In the genomic region with DNA sequence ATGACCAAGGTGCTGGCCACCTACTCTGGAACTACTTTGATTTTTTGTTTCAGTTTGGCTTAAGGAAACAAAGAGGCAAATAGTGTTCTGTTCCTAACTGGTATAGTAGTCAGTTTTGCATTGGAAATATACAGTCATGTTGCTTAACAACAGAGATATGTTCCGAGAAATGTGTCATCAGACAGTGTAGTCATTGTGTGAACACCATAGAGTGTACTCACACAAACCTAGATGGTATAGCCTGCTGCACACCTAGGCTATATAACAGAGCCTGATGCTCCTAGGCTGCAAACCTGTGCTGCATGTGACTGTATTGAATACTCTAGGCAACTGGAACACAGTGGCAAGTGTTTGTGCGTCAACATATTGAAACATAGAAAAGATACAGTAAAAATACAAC, we compare ENCODE assay signal across 9 cellular contexts.
A peak's percentile ranks its signal among the peaks of the same experiment; 100 is the strongest.
DNase-seq lines count a peak whose midpoint lies in the region; ATAC-seq and TF ChIP-seq lines count a peak whose summit lies in the region.
"Had no signal": no experiment of that assay in that cellular context is flagged by ENCODE, and none has a peak within 500 bp of the region (broad histone marks: within the 10 kb centered on the region; RNA-seq: fewer than 3 reads in every experiment).

No MANE protein-coding gene starts in this region.

- BruUV-seq in MCF 10A (replicated peaks; lab: Mats Ljungman, UMichigan), result no TSS peak

- no peaks in the 10 kb centered on the region for H3K27me3 Mint-ChIP-seq in MCF 10A (ENCODE audit: insufficient read depth, unreplicated experiment)
- H3K27me3 Mint-ChIP-seq in activated naive CD8-positive, alpha-beta T cell treated with anti-CD3 and anti-CD28 coated beads, Interleukin-2, amount 10 ng/mL, durations not matched to agents 7 days and 5 days, result no peaks in the 10 kb centered on the region

- H3K36me3 ChIP-seq in breast epithelium, result no peaks in the 10 kb centered on the region

- TF ChIP-seq POLR2A in breast epithelium (IDR thresholded peaks at IDR 0.05) (no peak), GM18505 (IDR thresholded peaks at IDR 0.05; ENCODE audit: borderline replicate concordance, extremely low read depth, insufficient read depth, insufficient read length) (no peak)

- DNase-seq in MCF 10A (ENCODE audit: unreplicated experiment), result peak; percentile 44
- DNase-seq in breast epithelium (ENCODE audit: low spot score in 2 of 2), result no peak
- no peak for DNase-seq in activated naive CD8-positive, alpha-beta T cell treated with anti-CD3 and anti-CD28 coated beads, Interleukin-2, amount 10 ng/mL, durations not matched to agents 7 days and 5 days
- DNase-seq in stimulated activated effector memory CD8-positive, alpha-beta T cell treated with anti-CD3 and anti-CD28 coated beads, Interleukin-12 subunit alpha, Interleukin-12 subunit beta, amount 100 ng/mL, for 72 hours (ENCODE audit: low spot score in 2 of 2), result peak; percentile 12 to 60
- DNase-seq in NCI-H2081 (lab: John Stamatoyannopoulos, UW), result no peak
- DNase-seq in NCI-H1092 (lab: John Stamatoyannopoulos, UW), result no peak
- DNase-seq: testis had no signal

- intact Hi-C loops in MCF 10A (cut with micrococcal nuclease) (no loop called here), breast epithelium (cut with DNase I; ENCODE audit: low total_unique reads) (no loop called here)

- no peaks in the 10 kb centered on the region for H3K9me3 ChIP-seq in breast epithelium
- H3K9me3 ChIP-seq: testis had no signal

- POLR2A ChIA-PET in MCF 10A (lab: Yijun Ruan, JAX), result no interaction called here
- POLR2A ChIA-PET in activated naive CD8-positive, alpha-beta T cell treated with anti-CD3 and anti-CD28 coated beads, Interleukin-2, amount 10 ng/mL, durations not matched to agents 7 days and 5 days (lab: Charles Lee), result no interaction called here

- H3K27ac Mint-ChIP-seq in MCF 10A (ENCODE audit: low read depth, unreplicated experiment), result no peak overlapping the region
- no peak overlapping the region for H3K27ac Mint-ChIP-seq in activated naive CD8-positive, alpha-beta T cell treated with anti-CD3 and anti-CD28 coated beads, Interleukin-2, amount 10 ng/mL, durations not matched to agents 7 days and 5 days
- H3K27ac Mint-ChIP-seq in stimulated activated effector memory CD8-positive, alpha-beta T cell treated with anti-CD3 and anti-CD28 coated beads, Interleukin-12 subunit alpha, Interleukin-12 subunit beta, amount 100 ng/mL, for 72 hours, result peak overlapping the region; percentile 46

- ATAC-seq in HG03354 (IDR thresholded peaks at IDR 0.05; ENCODE audit: poor library complexity, severe bottlenecking, unreplicated experiment), result peak; percentile 72
- ATAC-seq in activated naive CD8-positive, alpha-beta T cell treated with anti-CD3 and anti-CD28 coated beads, Interleukin-2, amount 10 ng/mL, durations not matched to agents 7 days and 5 days (ENCODE audit: low read depth), result peak; percentile 30
- peak; percentile 99 for ATAC-seq in stimulated activated effector memory CD8-positive, alpha-beta T cell treated with anti-CD3 and anti-CD28 coated beads, Interleukin-12 subunit alpha, Interleukin-12 subunit beta, amount 100 ng/mL, for 72 hours
- ATAC-seq in GM18505 (IDR thresholded peaks at IDR 0.05; ENCODE audit: unreplicated experiment), result no peak

- H3K4me1 ChIP-seq in breast epithelium, result no peaks in the 10 kb centered on the region

- peaks cover 6% of the 10 kb centered on the region for H3K36me3 Mint-ChIP-seq in MCF 10A (ENCODE audit: insufficient read depth, unreplicated experiment)
- H3K36me3 Mint-ChIP-seq in activated naive CD8-positive, alpha-beta T cell treated with anti-CD3 and anti-CD28 coated beads, Interleukin-2, amount 10 ng/mL, durations not matched to agents 7 days and 5 days, result no peaks in the 10 kb centered on the region
- peaks cover 6% of the 10 kb centered on the region for H3K36me3 Mint-ChIP-seq in stimulated activated effector memory CD8-positive, alpha-beta T cell treated with anti-CD3 and anti-CD28 coated beads, Interleukin-12 subunit alpha, Interleukin-12 subunit beta, amount 100 ng/mL, for 72 hours

- no peak overlapping the region for H3K27ac ChIP-seq in breast epithelium
- H3K27ac ChIP-seq: testis had no signal

- no peaks in the 10 kb centered on the region for H3K27me3 ChIP-seq in breast epithelium
- H3K27me3 ChIP-seq: testis had no signal

- peaks cover 26% of the 10 kb centered on the region for H3K4me1 Mint-ChIP-seq in MCF 10A (ENCODE audit: insufficient read depth, unreplicated experiment)
- H3K4me1 Mint-ChIP-seq in activated naive CD8-positive, alpha-beta T cell treated with anti-CD3 and anti-CD28 coated beads, Interleukin-2, amount 10 ng/mL, durations not matched to agents 7 days and 5 days, result peaks cover 36% of the 10 kb centered on the region
- peaks cover 77% of the 10 kb centered on the region for H3K4me1 Mint-ChIP-seq in stimulated activated effector memory CD8-positive, alpha-beta T cell treated with anti-CD3 and anti-CD28 coated beads, Interleukin-12 subunit alpha, Interleukin-12 subunit beta, amount 100 ng/mL, for 72 hours

- TF ChIP-seq CTCF in MCF 10A (IDR thresholded peaks at IDR 0.05; ENCODE audit: unreplicated experiment) (no peak), breast epithelium (IDR thresholded peaks at IDR 0.05) (no peak)

- H3K9me3 Mint-ChIP-seq in MCF 10A (ENCODE audit: unreplicated experiment), result no peaks in the 10 kb centered on the region
- no peaks in the 10 kb centered on the region for H3K9me3 Mint-ChIP-seq in activated naive CD8-positive, alpha-beta T cell treated with anti-CD3 and anti-CD28 coated beads, Interleukin-2, amount 10 ng/mL, durations not matched to agents 7 days and 5 days
- H3K9me3 Mint-ChIP-seq in stimulated activated effector memory CD8-positive, alpha-beta T cell treated with anti-CD3 and anti-CD28 coated beads, Interleukin-12 subunit alpha, Interleukin-12 subunit beta, amount 100 ng/mL, for 72 hours, result no peaks in the 10 kb centered on the region

- CTCF ChIA-PET in MCF 10A (lab: Yijun Ruan, JAX), result no interaction called here

- no peak overlapping the region for H3K4me3 ChIP-seq in breast epithelium
- H3K4me3 ChIP-seq: testis had no signal

- no peak overlapping the region for H3K4me3 Mint-ChIP-seq in MCF 10A (ENCODE audit: unreplicated experiment)
- no peak overlapping the region for H3K4me3 Mint-ChIP-seq in activated naive CD8-positive, alpha-beta T cell treated with anti-CD3 and anti-CD28 coated beads, Interleukin-2, amount 10 ng/mL, durations not matched to agents 7 days and 5 days
- peak overlapping the region; percentile 40 for H3K4me3 Mint-ChIP-seq in stimulated activated effector memory CD8-positive, alpha-beta T cell treated with anti-CD3 and anti-CD28 coated beads, Interleukin-12 subunit alpha, Interleukin-12 subunit beta, amount 100 ng/mL, for 72 hours

Comparison
In these comparisons a context has a peak if more than half of its experiments do, and no peak if none do; other contexts are left out.
1. DNase-seq: peak in MCF 10A (single experiment) and stimulated activated effector memory CD8-positive, alpha-beta T cell treated with anti-CD3 and anti-CD28 coated beads, Interleukin-12 subunit alpha, Interleukin-12 subunit beta, amount 100 ng/mL, for 72 hours (2 of 2); none in breast epithelium (0 of 2), activated naive CD8-positive, alpha-beta T cell treated with anti-CD3 and anti-CD28 coated beads, Interleukin-2, amount 10 ng/mL, durations not matched to agents 7 days and 5 days (single experiment), NCI-H2081 (0 of 2) and NCI-H1092 (single experiment).